1 cellular context compared by ENCODE assay signal in the genomic region with DNA sequence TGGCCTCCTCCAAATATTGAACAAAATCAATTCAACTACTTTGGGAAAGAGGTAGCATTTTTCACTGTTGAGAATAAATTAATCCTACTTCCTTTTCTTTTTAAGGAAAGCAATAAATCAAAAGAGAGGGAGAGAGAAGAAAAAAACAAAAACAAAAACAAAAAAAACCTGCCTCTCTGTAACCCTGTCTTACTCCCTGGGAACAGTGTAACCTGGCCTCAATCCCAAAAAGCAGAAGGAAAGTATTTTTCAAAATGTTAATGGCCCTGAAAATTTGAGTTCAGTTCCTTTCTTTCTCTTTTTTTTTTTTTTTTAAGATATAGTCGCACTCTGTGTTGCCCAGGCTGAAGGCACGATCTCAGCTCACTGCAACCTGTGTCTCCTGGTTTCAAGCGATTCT.
TF ChIP-seq lines count a peak whose summit lies in the region.

No MANE protein-coding gene starts in this region.

TF ChIP-seq in GM23338, 12 proteins besides CTCF, POLR2A, EP300 and RAD21 (continued from another document):
- TF ChIP-seq, protein P1, sequence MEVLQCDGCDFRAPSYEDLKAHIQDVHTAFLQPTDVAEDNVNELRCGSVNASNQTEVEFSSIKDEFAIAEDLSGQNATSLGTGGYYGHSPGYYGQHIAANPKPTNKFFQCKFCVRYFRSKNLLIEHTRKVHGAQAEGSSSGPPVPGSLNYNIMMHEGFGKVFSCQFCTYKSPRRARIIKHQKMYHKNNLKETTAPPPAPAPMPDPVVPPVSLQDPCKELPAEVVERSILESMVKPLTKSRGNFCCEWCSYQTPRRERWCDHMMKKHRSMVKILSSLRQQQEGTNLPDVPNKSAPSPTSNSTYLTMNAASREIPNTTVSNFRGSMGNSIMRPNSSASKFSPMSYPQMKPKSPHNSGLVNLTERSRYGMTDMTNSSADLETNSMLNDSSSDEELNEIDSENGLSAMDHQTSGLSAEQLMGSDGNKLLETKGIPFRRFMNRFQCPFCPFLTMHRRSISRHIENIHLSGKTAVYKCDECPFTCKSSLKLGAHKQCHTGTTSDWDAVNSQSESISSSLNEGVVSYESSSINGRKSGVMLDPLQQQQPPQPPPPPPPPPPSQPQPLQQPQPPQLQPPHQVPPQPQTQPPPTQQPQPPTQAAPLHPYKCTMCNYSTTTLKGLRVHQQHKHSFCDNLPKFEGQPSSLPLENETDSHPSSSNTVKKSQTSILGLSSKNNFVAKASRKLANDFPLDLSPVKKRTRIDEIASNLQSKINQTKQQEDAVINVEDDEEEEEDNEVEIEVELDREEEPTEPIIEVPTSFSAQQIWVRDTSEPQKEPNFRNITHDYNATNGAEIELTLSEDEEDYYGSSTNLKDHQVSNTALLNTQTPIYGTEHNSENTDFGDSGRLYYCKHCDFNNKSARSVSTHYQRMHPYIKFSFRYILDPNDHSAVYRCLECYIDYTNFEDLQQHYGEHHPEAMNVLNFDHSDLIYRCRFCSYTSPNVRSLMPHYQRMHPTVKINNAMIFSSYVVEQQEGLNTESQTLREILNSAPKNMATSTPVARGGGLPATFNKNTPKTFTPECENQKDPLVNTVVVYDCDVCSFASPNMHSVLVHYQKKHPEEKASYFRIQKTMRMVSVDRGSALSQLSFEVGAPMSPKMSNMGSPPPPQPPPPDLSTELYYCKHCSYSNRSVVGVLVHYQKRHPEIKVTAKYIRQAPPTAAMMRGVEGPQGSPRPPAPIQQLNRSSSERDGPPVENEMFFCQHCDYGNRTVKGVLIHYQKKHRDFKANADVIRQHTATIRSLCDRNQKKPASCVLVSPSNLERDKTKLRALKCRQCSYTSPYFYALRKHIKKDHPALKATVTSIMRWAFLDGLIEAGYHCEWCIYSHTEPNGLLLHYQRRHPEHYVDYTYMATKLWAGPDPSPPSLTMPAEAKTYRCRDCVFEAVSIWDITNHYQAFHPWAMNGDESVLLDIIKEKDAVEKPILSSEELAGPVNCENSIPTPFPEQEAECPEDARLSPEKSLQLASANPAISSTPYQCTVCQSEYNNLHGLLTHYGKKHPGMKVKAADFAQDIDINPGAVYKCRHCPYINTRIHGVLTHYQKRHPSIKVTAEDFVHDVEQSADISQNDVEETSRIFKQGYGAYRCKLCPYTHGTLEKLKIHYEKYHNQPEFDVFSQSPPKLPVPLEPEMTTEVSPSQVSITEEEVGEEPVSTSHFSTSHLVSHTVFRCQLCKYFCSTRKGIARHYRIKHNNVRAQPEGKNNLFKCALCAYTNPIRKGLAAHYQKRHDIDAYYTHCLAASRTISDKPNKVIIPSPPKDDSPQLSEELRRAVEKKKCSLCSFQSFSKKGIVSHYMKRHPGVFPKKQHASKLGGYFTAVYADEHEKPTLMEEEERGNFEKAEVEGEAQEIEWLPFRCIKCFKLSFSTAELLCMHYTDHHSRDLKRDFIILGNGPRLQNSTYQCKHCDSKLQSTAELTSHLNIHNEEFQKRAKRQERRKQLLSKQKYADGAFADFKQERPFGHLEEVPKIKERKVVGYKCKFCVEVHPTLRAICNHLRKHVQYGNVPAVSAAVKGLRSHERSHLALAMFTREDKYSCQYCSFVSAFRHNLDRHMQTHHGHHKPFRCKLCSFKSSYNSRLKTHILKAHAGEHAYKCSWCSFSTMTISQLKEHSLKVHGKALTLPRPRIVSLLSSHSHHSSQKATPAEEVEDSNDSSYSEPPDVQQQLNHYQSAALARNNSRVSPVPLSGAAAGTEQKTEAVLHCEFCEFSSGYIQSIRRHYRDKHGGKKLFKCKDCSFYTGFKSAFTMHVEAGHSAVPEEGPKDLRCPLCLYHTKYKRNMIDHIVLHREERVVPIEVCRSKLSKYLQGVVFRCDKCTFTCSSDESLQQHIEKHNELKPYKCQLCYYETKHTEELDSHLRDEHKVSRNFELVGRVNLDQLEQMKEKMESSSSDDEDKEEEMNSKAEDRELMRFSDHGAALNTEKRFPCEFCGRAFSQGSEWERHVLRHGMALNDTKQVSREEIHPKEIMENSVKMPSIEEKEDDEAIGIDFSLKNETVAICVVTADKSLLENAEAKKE (CRISPR knock-in tag; IDR thresholded peaks at IDR 0.05): no peak
- TF ChIP-seq POLR2AphosphoS5 (IDR thresholded peaks at IDR 0.05; ENCODE audit: low read depth) (no peak), ZNF331 (CRISPR knock-in tag; IDR thresholded peaks at IDR 0.05; ENCODE audit: low read depth) (no peak), EZH2 (IDR thresholded peaks at IDR 0.05; ENCODE audit: low read depth, unreplicated experiment) (no peak), ZNF114 (CRISPR knock-in tag; IDR thresholded peaks at IDR 0.05) (no peak), CREB1 (CRISPR knock-in tag; IDR thresholded peaks at IDR 0.05; ENCODE audit: low read depth) (no peak), STAT1 (IDR thresholded peaks at IDR 0.05; ENCODE audit: unreplicated experiment) (no peak), JUNB (IDR thresholded peaks at IDR 0.05; ENCODE audit: unreplicated experiment) (no peak), NANOG (IDR thresholded peaks at IDR 0.05; ENCODE audit: borderline replicate concordance) (no peak), EZH2phosphoT487 (IDR thresholded peaks at IDR 0.05; ENCODE audit: unreplicated experiment) (no peak), ETS1 (IDR thresholded peaks at IDR 0.05) (no peak)
